ENCODE assay signal across 20 cellular contexts in the genomic region with DNA sequence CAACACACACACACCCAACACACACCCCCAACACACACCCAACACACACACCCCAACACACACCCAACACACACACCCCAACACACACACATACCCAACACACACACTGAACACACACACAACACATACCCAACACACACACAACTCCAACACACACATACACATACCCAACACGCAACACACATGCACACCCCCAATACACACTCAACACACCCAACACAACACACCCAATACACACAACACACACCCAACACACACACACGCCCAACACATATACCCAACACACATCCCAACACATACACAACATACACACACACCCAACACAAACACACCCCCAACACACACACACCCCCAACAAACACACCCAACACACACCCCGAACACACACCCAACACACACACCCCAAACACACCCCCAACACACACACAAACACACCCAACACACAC.
"Had no signal": no experiment of that assay in that cellular context is flagged by ENCODE, and none has a peak within 500 bp of the region (broad histone marks: within the 10 kb centered on the region; RNA-seq: fewer than 3 reads in every experiment).

No MANE protein-coding gene starts in this region.

- DNase-seq: activated effector memory CD4-positive, alpha-beta T cell treated with anti-CD3 and anti-CD28 coated beads, Interleukin-2, amount 50 U/mL, for 16 hours; activated T-cell treated with anti-CD3 and anti-CD28 coated beads, Interleukin-2, amount 50 U/mL, for 1 hour; heart left ventricle; left colon; naive B cell; spleen; stimulated activated CD4-positive, alpha-beta T cell treated with anti-CD3 and anti-CD28 coated beads, Interleukin-1b, Interleukin-23, amount 100 ng/mL, for 48 hours; stimulated activated naive CD4-positive, alpha-beta T cell; substantia nigra; SW 1271; transverse colon had no signal

- ATAC-seq: heart left ventricle, left colon, sciatic nerve had no signal

- H3K36me3 ChIP-seq: cardiac muscle cell, heart left ventricle, prostate gland, spleen, transverse colon had no signal

- H3K27me3 ChIP-seq: cardiac muscle cell had no signal

- H3K4me3 ChIP-seq: cardiac muscle cell, heart left ventricle, lung, prostate gland, spleen, transverse colon had no signal

- H3K27ac ChIP-seq: cardiac muscle cell, heart left ventricle, prostate gland, transverse colon, VCaP had no signal

- H3K4me1 ChIP-seq: heart left ventricle, prostate gland, transverse colon had no signal

- H3K36me3 Mint-ChIP-seq: naive B cell had no signal

- FAIRE-seq: astrocyte, colon, endothelial cell of umbilical vein, frontal cortex had no signal

- H3K4me3 Mint-ChIP-seq: naive B cell had no signal

- H3K9me3 ChIP-seq: heart left ventricle, prostate gland, spleen, transverse colon had no signal
